Comparison of ENCODE assay signal across 10 cellular contexts in genomic region chr9:123360161-123361085, GRCh38. TPM values are rescaled to one million over a fixed set of nuclear protein-coding genes. Genes with fewer than 3 reads are reported as not detected.
DNase-seq lines count a peak whose midpoint lies in the region; FAIRE-seq and TF ChIP-seq lines count a peak whose summit lies in the region.
"Had no signal": no experiment of that assay in that cellular context is flagged by ENCODE, and none has a peak within 500 bp of the region (broad histone marks: within the 10 kb centered on the region; RNA-seq: fewer than 3 reads in every experiment).

No MANE protein-coding gene starts in this region.

- no peak for FAIRE-seq in HTR-8/SVneo (lab: Jason Lieb, UNC)
- FAIRE-seq in kidney (lab: Jason Lieb, UNC), result no peak

- H3K9ac ChIP-seq in mesenchymal stem cell (ENCODE audit: low read length) (no peak overlapping the region), kidney (ENCODE audit: low read length in 2 of 2) (no peak overlapping the region)

- H2BK120ac ChIP-seq in mesenchymal stem cell (ENCODE audit: low read depth, low read length), result no peak overlapping the region

- H3K14ac ChIP-seq in mesenchymal stem cell (ENCODE audit: low read length in 2 of 2), result no peak overlapping the region

- intact Hi-C loops in kidney (cut with DNase I), result no loop called here

- H3K27me3 ChIP-seq in DOHH2 (ENCODE audit: control insufficient read depth, low read length) (no peaks in the 10 kb centered on the region), mesenchymal stem cell (ENCODE audit: control insufficient read depth in 1 of 2, insufficient read depth in 1 of 2, low read length in 2 of 2) (peaks cover 17 to 33% of the 10 kb centered on the region in 2 experiments)

- H3F3A ChIP-seq in DOHH2 (ENCODE audit: control insufficient read depth, insufficient read depth), result no peaks in the 10 kb centered on the region

- no peaks in the 10 kb centered on the region for H3K36me3 ChIP-seq in DOHH2 (ENCODE audit: control insufficient read depth, low read length)
- H3K36me3 ChIP-seq in mesenchymal stem cell (ENCODE audit: control insufficient read depth in 1 of 2, insufficient read depth in 2 of 2, low read depth in 1 of 2, low read length in 2 of 2), result no peaks in the 10 kb centered on the region
- H3K36me3 ChIP-seq in kidney (ENCODE audit: control insufficient read depth in 1 of 2, insufficient read depth in 2 of 2, low read length in 2 of 2), result no peaks in the 10 kb centered on the region

- peak overlapping the region; percentile 41 for H4K91ac ChIP-seq in mesenchymal stem cell (ENCODE audit: low read length)

- H3K9me3 ChIP-seq in DOHH2 (ENCODE audit: control insufficient read depth, insufficient read depth, low read length) (no peaks in the 10 kb centered on the region), mesenchymal stem cell (ENCODE audit: control insufficient read depth, low read length) (no peaks in the 10 kb centered on the region), kidney (ENCODE audit: control insufficient read depth in 1 of 2, low read length in 2 of 2) (no peaks in the 10 kb centered on the region)

- no peak overlapping the region for H2BK5ac ChIP-seq in mesenchymal stem cell (ENCODE audit: low read depth, low read length, poor library complexity, severe bottlenecking)

- H3K4me1 ChIP-seq in DOHH2 (ENCODE audit: control insufficient read depth, low read length) (peaks cover 26% of the 10 kb centered on the region), mesenchymal stem cell (ENCODE audit: control insufficient read depth, insufficient read depth, low read depth, low read length) (peaks cover 57% of the 10 kb centered on the region), kidney (ENCODE audit: control insufficient read depth in 1 of 2, insufficient read depth in 1 of 2, low read depth in 1 of 2, low read length in 2 of 2) (no peaks in the 10 kb centered on the region)

- no peak overlapping the region for H2BK15ac ChIP-seq in mesenchymal stem cell (ENCODE audit: low read depth, poor library complexity, severe bottlenecking)

- peak overlapping the region; percentile 34 to 58 for H3K18ac ChIP-seq in mesenchymal stem cell (ENCODE audit: low read depth in 1 of 2, low read length in 2 of 2)

- no peaks in the 10 kb centered on the region for H3K79me1 ChIP-seq in mesenchymal stem cell (replicated peaks; ENCODE audit: low read length, poor library complexity, severe bottlenecking)

- peak; percentile 70 for DNase-seq in Jurkat, Clone E6-1 (ENCODE audit: low read depth, low spot score)
- peak; percentile 74 for DNase-seq in activated CD8-positive, alpha-beta memory T cell treated with anti-CD3 and anti-CD28 coated beads, Interleukin-2, amount 50 U/mL, for 48 hours
- DNase-seq in mesenchymal stem cell (peak; percentile 76), GOT3 (lab: John Stamatoyannopoulos, UW) (no peak), dermis blood vessel endothelial cell (no peak), HTR-8/SVneo (ENCODE audit: insufficient read length, low spot score) (no peak), kidney (no peak)

- H2AFZ ChIP-seq in mesenchymal stem cell (ENCODE audit: low read depth, low read length), result no peak overlapping the region

- peak overlapping the region in 1 of 2 experiments; percentile 64 for H2BK12ac ChIP-seq in mesenchymal stem cell (ENCODE audit: low read length in 2 of 2)

- H3K27ac ChIP-seq in DOHH2 (ENCODE audit: low read depth, low read length), result no peak overlapping the region
- no peak overlapping the region for H3K27ac ChIP-seq in mesenchymal stem cell (ENCODE audit: low read length, poor library complexity, severe bottlenecking)
- no peak overlapping the region for H3K27ac ChIP-seq in kidney (ENCODE audit: low read depth in 2 of 2, low read length in 2 of 2)
- H3K27ac ChIP-seq: HL-60 had no signal

- WGBS in mesenchymal stem cell, result 16% methylated on average over 21 of the region's 22 CpGs

- H3K9me2 ChIP-seq in DOHH2 (replicated peaks; ENCODE audit: control insufficient read depth, low read length), result no peaks in the 10 kb centered on the region

- peak overlapping the region; percentile 46 to 66 for H3K4ac ChIP-seq in mesenchymal stem cell (ENCODE audit: low read depth in 1 of 2, low read length in 2 of 2)

- H2AK5ac ChIP-seq in mesenchymal stem cell (ENCODE audit: low read length, severe bottlenecking), result no peak overlapping the region

- no peak for TF ChIP-seq CTCF in DOHH2 (IDR thresholded peaks at IDR 0.05; ENCODE audit: low read depth, low read length, poor library complexity, severe bottlenecking)
- no peak for TF ChIP-seq CTCF in kidney (IDR thresholded peaks at IDR 0.05; ENCODE audit: borderline replicate concordance, extremely low read depth, insufficient read depth)

- H4K8ac ChIP-seq in mesenchymal stem cell (ENCODE audit: low read length), result peak overlapping the region; percentile 16

- no peak overlapping the region for H3K23ac ChIP-seq in mesenchymal stem cell (ENCODE audit: low read length in 2 of 2)

- H3K4me3 ChIP-seq in DOHH2 (ENCODE audit: low read length) (no peak overlapping the region), mesenchymal stem cell (ENCODE audit: insufficient read depth in 1 of 2, low read depth in 1 of 2, low read length in 2 of 2) (no peak overlapping the region), kidney (ENCODE audit: low read length in 2 of 2) (no peak overlapping the region)
- no peak overlapping the region for H3K4me3 ChIP-seq in Jurkat, Clone E6-1 (ENCODE audit: low read length)

- H4K20me1 ChIP-seq in DOHH2 (ENCODE audit: control insufficient read depth, insufficient read depth, low read depth, low read length), result no peaks in the 10 kb centered on the region

- H3K79me2 ChIP-seq in DOHH2 (ENCODE audit: control insufficient read depth, low read length), result no peaks in the 10 kb centered on the region

- H3K4me2 ChIP-seq in DOHH2 (ENCODE audit: low read length) (peak overlapping the region; percentile 46), mesenchymal stem cell (ENCODE audit: low read length, poor library complexity, severe bottlenecking) (no peak overlapping the region)

RNA-seq across cellular contexts. Expression of gene CRB2, which starts 4.4 kb away (rescaled TPM):
- not detected for polyA plus RNA-seq in Jurkat, Clone E6-1 (2012; ENCODE audit: insufficient read depth, insufficient read length)
- 0.11 TPM for polyA plus RNA-seq in mesenchymal stem cell (2013, experiment 1 of 2)
- polyA plus RNA-seq in mesenchymal stem cell (2013, experiment 2 of 2), result 0.10 TPM
- not detected in 2 replicates for total RNA-seq in dermis blood vessel endothelial cell
- 0.88 TPM for total RNA-seq in kidney
- polyA plus RNA-seq in kidney (ENCODE audit: insufficient read depth, low read depth, low replicate concordance), result 8.4 TPM
- total RNA-seq: pulmonary artery endothelial cell had no signal

Comparison
In these comparisons a context has a peak if more than half of its experiments do, and no peak if none do; other contexts are left out.
1. DNase-seq: peak in Jurkat, Clone E6-1 (single experiment), activated CD8-positive, alpha-beta memory T cell treated with anti-CD3 and anti-CD28 coated beads, Interleukin-2, amount 50 U/mL, for 48 hours (single experiment) and mesenchymal stem cell (single experiment); none in GOT3 (single experiment), dermis blood vessel endothelial cell (single experiment), HTR-8/SVneo (single experiment) and kidney (single experiment).